In genomic region chr6:151900897-151901485, GRCh38 we compare ENCODE assay signal across 1 cellular context.
TF ChIP-seq lines count a peak whose summit lies in the region.

No MANE protein-coding gene starts in this region.

TF ChIP-seq in HepG2, 621 proteins besides CTCF, POLR2A, EP300 and RAD21 (continued from another document):
- TF ChIP-seq HBP1 (CRISPR knock-in tag; IDR thresholded peaks at IDR 0.05; ENCODE audit: low read depth) = no peak
